2 cellular contexts compared by ENCODE assay signal in the genomic region with DNA sequence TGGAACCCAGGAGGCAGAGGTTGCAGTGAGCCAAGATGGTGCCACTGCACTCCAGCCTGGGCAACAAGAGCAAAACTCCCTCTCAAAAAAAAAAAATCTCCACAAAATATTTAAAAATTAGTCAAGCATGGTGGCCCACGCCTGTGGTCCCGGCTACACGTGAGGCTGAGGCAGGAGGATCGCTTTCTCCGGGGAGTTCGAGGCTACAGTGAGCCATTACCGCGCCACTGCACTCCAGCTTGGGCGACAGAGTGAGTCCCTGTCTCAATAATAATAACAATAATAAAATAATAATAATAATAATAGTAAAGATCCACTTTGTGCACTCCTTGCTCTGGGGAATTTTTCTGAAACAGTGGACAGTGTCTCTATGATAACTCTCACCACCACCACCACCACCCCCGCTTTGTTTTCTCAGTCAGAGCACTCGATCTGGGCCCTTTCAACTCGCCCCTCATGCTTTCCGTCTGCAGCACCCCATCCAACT.
TF ChIP-seq lines count a peak whose summit lies in the region.

No MANE protein-coding gene starts in this region.

TF ChIP-seq in HCT116, 20 proteins besides CTCF, POLR2A, EP300 and RAD21:
- TF ChIP-seq SIN3A (IDR thresholded peaks at IDR 0.05; ENCODE audit: low read depth) (no peak), SP1 (IDR thresholded peaks at IDR 0.05; ENCODE audit: low read depth) (no peak), EGR1 (IDR thresholded peaks at IDR 0.05; ENCODE audit: low read depth) (no peak), ZFX (IDR thresholded peaks at IDR 0.05) (no peak), ELF1 (IDR thresholded peaks at IDR 0.05; ENCODE audit: borderline replicate concordance, low read depth) (no peak), JUND (IDR thresholded peaks at IDR 0.05) (no peak), ATF3 (IDR thresholded peaks at IDR 0.05) (no peak), EZH2phosphoT487 (IDR thresholded peaks at IDR 0.05; ENCODE audit: borderline replicate concordance) (no peak), TCF7L2 (IDR thresholded peaks at IDR 0.05; ENCODE audit: borderline replicate concordance, extremely low read depth, insufficient read depth, insufficient read length) (no peak), FOSL1 (IDR thresholded peaks at IDR 0.05; ENCODE audit: low read depth) (no peak), CEBPB (IDR thresholded peaks at IDR 0.05; ENCODE audit: low read depth) (no peak), POLR2AphosphoS5 (IDR thresholded peaks at IDR 0.05; ENCODE audit: low read depth, low read length) (no peak), SRF (IDR thresholded peaks at IDR 0.05; ENCODE audit: low read depth) (no peak), ZNF274 (IDR thresholded peaks at IDR 0.05; ENCODE audit: low read depth, low read length) (no peak), MAX (IDR thresholded peaks at IDR 0.05) (no peak)
- TF ChIP-seq, protein P1, sequence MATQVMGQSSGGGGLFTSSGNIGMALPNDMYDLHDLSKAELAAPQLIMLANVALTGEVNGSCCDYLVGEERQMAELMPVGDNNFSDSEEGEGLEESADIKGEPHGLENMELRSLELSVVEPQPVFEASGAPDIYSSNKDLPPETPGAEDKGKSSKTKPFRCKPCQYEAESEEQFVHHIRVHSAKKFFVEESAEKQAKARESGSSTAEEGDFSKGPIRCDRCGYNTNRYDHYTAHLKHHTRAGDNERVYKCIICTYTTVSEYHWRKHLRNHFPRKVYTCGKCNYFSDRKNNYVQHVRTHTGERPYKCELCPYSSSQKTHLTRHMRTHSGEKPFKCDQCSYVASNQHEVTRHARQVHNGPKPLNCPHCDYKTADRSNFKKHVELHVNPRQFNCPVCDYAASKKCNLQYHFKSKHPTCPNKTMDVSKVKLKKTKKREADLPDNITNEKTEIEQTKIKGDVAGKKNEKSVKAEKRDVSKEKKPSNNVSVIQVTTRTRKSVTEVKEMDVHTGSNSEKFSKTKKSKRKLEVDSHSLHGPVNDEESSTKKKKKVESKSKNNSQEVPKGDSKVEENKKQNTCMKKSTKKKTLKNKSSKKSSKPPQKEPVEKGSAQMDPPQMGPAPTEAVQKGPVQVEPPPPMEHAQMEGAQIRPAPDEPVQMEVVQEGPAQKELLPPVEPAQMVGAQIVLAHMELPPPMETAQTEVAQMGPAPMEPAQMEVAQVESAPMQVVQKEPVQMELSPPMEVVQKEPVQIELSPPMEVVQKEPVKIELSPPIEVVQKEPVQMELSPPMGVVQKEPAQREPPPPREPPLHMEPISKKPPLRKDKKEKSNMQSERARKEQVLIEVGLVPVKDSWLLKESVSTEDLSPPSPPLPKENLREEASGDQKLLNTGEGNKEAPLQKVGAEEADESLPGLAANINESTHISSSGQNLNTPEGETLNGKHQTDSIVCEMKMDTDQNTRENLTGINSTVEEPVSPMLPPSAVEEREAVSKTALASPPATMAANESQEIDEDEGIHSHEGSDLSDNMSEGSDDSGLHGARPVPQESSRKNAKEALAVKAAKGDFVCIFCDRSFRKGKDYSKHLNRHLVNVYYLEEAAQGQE (IDR thresholded peaks at IDR 0.05; ENCODE audit: low read depth): no peak
- TF ChIP-seq, protein P2, sequence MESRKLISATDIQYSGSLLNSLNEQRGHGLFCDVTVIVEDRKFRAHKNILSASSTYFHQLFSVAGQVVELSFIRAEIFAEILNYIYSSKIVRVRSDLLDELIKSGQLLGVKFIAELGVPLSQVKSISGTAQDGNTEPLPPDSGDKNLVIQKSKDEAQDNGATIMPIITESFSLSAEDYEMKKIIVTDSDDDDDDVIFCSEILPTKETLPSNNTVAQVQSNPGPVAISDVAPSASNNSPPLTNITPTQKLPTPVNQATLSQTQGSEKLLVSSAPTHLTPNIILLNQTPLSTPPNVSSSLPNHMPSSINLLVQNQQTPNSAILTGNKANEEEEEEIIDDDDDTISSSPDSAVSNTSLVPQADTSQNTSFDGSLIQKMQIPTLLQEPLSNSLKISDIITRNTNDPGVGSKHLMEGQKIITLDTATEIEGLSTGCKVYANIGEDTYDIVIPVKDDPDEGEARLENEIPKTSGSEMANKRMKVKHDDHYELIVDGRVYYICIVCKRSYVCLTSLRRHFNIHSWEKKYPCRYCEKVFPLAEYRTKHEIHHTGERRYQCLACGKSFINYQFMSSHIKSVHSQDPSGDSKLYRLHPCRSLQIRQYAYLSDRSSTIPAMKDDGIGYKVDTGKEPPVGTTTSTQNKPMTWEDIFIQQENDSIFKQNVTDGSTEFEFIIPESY (IDR thresholded peaks at IDR 0.05; ENCODE audit: extremely low read depth, insufficient replicate concordance, low read length): no peak

TF ChIP-seq in GM12878, 131 proteins besides CTCF, POLR2A, EP300 and RAD21:
- TF ChIP-seq ATF7 (IDR thresholded peaks at IDR 0.05; ENCODE audit: low read depth) (no peak), RBBP5 (conservative IDR thresholded peaks at IDR 0.05) (no peak), BHLHE40 (IDR thresholded peaks at IDR 0.05; ENCODE audit: borderline replicate concordance in 1 of 2, low read depth in 2 of 2, low read length in 1 of 2) (no peak), PAX8 (IDR thresholded peaks at IDR 0.05) (no peak), GATAD2B (conservative IDR thresholded peaks at IDR 0.05; ENCODE audit: low read depth) (no peak)
- TF ChIP-seq, protein P3, sequence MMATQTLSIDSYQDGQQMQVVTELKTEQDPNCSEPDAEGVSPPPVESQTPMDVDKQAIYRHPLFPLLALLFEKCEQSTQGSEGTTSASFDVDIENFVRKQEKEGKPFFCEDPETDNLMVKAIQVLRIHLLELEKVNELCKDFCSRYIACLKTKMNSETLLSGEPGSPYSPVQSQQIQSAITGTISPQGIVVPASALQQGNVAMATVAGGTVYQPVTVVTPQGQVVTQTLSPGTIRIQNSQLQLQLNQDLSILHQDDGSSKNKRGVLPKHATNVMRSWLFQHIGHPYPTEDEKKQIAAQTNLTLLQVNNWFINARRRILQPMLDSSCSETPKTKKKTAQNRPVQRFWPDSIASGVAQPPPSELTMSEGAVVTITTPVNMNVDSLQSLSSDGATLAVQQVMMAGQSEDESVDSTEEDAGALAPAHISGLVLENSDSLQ (IDR thresholded peaks at IDR 0.05): no peak
- TF ChIP-seq, protein P1 (IDR thresholded peaks at IDR 0.05; ENCODE audit: low read depth, low read length): no peak
